1 cellular context compared by ENCODE assay signal in genomic region chr17:27207073-27207511, GRCh38.
TF ChIP-seq lines count a peak whose summit lies in the region.

No MANE protein-coding gene starts in this region.

TF ChIP-seq in HepG2, 621 proteins besides CTCF, POLR2A, EP300 and RAD21 (continued from another document):
- TF ChIP-seq DMTF1 (CRISPR knock-in tag; IDR thresholded peaks at IDR 0.05) = no peak
- TF ChIP-seq ZNF556 (CRISPR knock-in tag; IDR thresholded peaks at IDR 0.05; ENCODE audit: borderline replicate concordance) = no peak
- TF ChIP-seq SOX13 (IDR thresholded peaks at IDR 0.05) = no peak
- TF ChIP-seq SOX13 (CRISPR knock-in tag; conservative IDR thresholded peaks at IDR 0.05 in 1 of 2, IDR thresholded peaks at IDR 0.05 in 1 of 2) = no peak
- no peak for TF ChIP-seq SRSF1 (optimal IDR thresholded peaks at IDR 0.05; ENCODE audit: low read depth, low read length)
- TF ChIP-seq ZNF777 (CRISPR knock-in tag; IDR thresholded peaks at IDR 0.05) = no peak
- no peak for TF ChIP-seq ZNF614 (CRISPR knock-in tag; IDR thresholded peaks at IDR 0.05; ENCODE audit: borderline replicate concordance)
- TF ChIP-seq ZNF782 (CRISPR knock-in tag; IDR thresholded peaks at IDR 0.05; ENCODE audit: borderline replicate concordance) = no peak
